In genomic region chr1:230517786-230518185, GRCh38 we compare ENCODE assay signal across 17 cellular contexts.
DNase-seq lines count a peak whose midpoint lies in the region; ATAC-seq and TF ChIP-seq lines count a peak whose summit lies in the region.
"Had no signal": no experiment of that assay in that cellular context is flagged by ENCODE, and none has a peak within 500 bp of the region (broad histone marks: within the 10 kb centered on the region; RNA-seq: fewer than 3 reads in every experiment).

No MANE protein-coding gene starts in this region.

- no peaks in the 10 kb centered on the region for H3K9me3 ChIP-seq in breast epithelium

- intact Hi-C loops in MCF 10A (cut with micrococcal nuclease) (no loop called here), breast epithelium (cut with DNase I; ENCODE audit: low total_unique reads) (no loop called here)

- BruUV-seq in MCF 10A (replicated peaks; lab: Mats Ljungman, UMichigan) = no TSS peak

- CTCF ChIA-PET in MCF 10A (lab: Yijun Ruan, JAX) = interaction anchor here (0.5 kb wide), 1 partner anchor 248 kb away, joined by 3 read pairs; no protein-coding TSS in a partner anchor

- no peaks in the 10 kb centered on the region for H3K27me3 ChIP-seq in breast epithelium
- peaks cover 56% of the 10 kb centered on the region for H3K27me3 ChIP-seq in foreskin keratinocyte

- ATAC-seq in foreskin keratinocyte (peak; percentile 94), HG02571 (IDR thresholded peaks at IDR 0.05; ENCODE audit: unreplicated experiment) (no peak), GM21737 (IDR thresholded peaks at IDR 0.05; ENCODE audit: unreplicated experiment) (no peak)
- ATAC-seq: activated T-cell treated with anti-CD3 and anti-CD28 coated beads, Interleukin-2, amount 50 U/mL, for 4 hours had no signal

- H3K4me3 Mint-ChIP-seq in MCF 10A (ENCODE audit: unreplicated experiment) = no peak overlapping the region
- H3K4me3 Mint-ChIP-seq: activated B cell treated with CpG ODN at 0.5 μM for 24 hours; activated T-cell treated with anti-CD3 and anti-CD28 coated beads, Interleukin-2, amount 50 U/mL, for 4 hours; IgD-negative memory B cell; nephron progenitor cell had no signal

- no peaks in the 10 kb centered on the region for H3K4me1 Mint-ChIP-seq in MCF 10A (ENCODE audit: insufficient read depth, unreplicated experiment)
- H3K4me1 Mint-ChIP-seq: activated B cell treated with CpG ODN at 0.5 μM for 24 hours, IgD-negative memory B cell, nephron progenitor cell had no signal

- H3K27ac ChIP-seq in breast epithelium = no peak overlapping the region
- no peak overlapping the region for H3K27ac ChIP-seq in foreskin keratinocyte
- H3K27ac ChIP-seq: SK-N-MC had no signal

- no peaks in the 10 kb centered on the region for H3K9me3 Mint-ChIP-seq in MCF 10A (ENCODE audit: unreplicated experiment)
- H3K9me3 Mint-ChIP-seq: activated B cell treated with CpG ODN at 0.5 μM for 24 hours; activated T-cell treated with anti-CD3 and anti-CD28 coated beads, Interleukin-2, amount 50 U/mL, for 4 hours had no signal

- no peaks in the 10 kb centered on the region for H3K36me3 Mint-ChIP-seq in MCF 10A (ENCODE audit: insufficient read depth, unreplicated experiment)
- H3K36me3 Mint-ChIP-seq: IgD-negative memory B cell had no signal

- no peak overlapping the region for H3K27ac Mint-ChIP-seq in MCF 10A (ENCODE audit: low read depth, unreplicated experiment)
- H3K27ac Mint-ChIP-seq: activated B cell treated with CpG ODN at 0.5 μM for 24 hours, IgD-negative memory B cell, nephron progenitor cell had no signal

- H3K4me3 ChIP-seq in breast epithelium = no peak overlapping the region
- H3K4me3 ChIP-seq: SK-N-MC had no signal

- H3K36me3 ChIP-seq in breast epithelium = no peaks in the 10 kb centered on the region

- peaks cover 27% of the 10 kb centered on the region for H3K27me3 Mint-ChIP-seq in MCF 10A (ENCODE audit: insufficient read depth, unreplicated experiment)

- DNase-seq in MCF 10A (ENCODE audit: unreplicated experiment) = peak; percentile 39
- DNase-seq in breast epithelium (ENCODE audit: low spot score in 2 of 2) = no peak
- peak; percentile 28 for DNase-seq in NCI-H510A (lab: John Stamatoyannopoulos, UW)
- peak; percentile 25 to 42 for DNase-seq in foreskin keratinocyte
- DNase-seq in putamen (ENCODE audit: low spot score) = peak; percentile 41
- DNase-seq in HK-2 (ENCODE audit: unreplicated experiment) = no peak
- DNase-seq: activated B cell treated with CpG ODN at 0.5 μM for 24 hours; activated T-cell treated with anti-CD3 and anti-CD28 coated beads, Interleukin-2, amount 50 U/mL, for 4 hours; foreskin melanocyte; left cardiac atrium; NCI-H526 treated with DMSO at 0.1 percent for 48 hours; nephron progenitor cell; stimulated activated CD8-positive, alpha-beta memory T cell treated with anti-CD3 and anti-CD28 coated beads, Interleukin-4, amount 100 ng/mL, for 48 hours had no signal

- no peaks in the 10 kb centered on the region for H3K4me1 ChIP-seq in breast epithelium
- H3K4me1 ChIP-seq in foreskin keratinocyte = no peaks in the 10 kb centered on the region

- POLR2A ChIA-PET in MCF 10A (lab: Yijun Ruan, JAX) = interaction anchor here (1.0 kb wide), 1 partner anchor 59 kb away, joined by 4 read pairs; no protein-coding TSS in a partner anchor

- TF ChIP-seq POLR2A in breast epithelium (IDR thresholded peaks at IDR 0.05) = no peak

- TF ChIP-seq CTCF in MCF 10A (IDR thresholded peaks at IDR 0.05; ENCODE audit: unreplicated experiment) (no peak), breast epithelium (IDR thresholded peaks at IDR 0.05) (no peak), foreskin keratinocyte (conservative IDR thresholded peaks at IDR 0.05) (no peak)

Comparison
In these comparisons a context has a peak if more than half of its experiments do, and no peak if none do; other contexts are left out.
1. DNase-seq: peak in MCF 10A (single experiment), NCI-H510A (single experiment), foreskin keratinocyte (2 of 2) and putamen (single experiment); none in breast epithelium (0 of 2) and HK-2 (single experiment).